ENCODE assay signal across 1 cellular context in the genomic region with DNA sequence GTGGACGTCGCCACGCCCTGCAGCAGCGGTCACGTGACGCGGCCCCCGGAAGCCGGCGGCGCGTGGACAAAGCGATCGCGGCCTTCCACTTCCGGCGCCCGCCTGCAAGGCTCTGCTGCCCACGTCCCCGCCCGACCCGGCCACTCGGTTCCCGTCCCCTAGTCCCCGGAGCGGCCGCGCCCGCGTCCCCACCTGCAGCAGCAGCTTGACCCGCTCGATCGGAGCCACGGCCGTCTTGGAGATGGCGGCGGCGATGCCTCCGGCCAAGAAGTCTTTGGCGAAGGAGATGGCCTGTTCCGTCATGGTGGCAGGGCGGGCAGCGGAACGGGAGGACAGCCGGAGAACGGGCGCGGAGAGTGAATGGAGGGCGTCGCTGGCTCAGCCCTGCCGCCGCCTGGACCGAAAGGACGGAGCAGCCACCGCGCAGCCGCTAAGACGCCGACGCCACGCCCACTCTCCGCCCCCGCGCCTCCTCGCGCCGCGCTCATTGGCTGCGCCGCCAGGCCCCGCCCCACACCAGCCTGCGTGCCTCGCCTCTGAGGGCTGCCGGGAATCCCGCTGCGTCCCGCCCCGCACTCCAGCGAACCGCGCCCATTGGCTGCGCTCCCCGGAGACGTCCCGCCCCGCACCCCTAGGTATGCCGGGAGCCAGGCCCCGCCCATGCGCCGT.
TF ChIP-seq lines count a peak whose summit lies in the region.

A gene (minus strand): TSS at position 407 of the 669 bp plus-strand sequence. CDS start 104 bp downstream, at position 303.

TF ChIP-seq in K562, 482 proteins besides CTCF, POLR2A, EP300 and RAD21 (continued from another document and continues in another):
- TF ChIP-seq, protein P1, sequence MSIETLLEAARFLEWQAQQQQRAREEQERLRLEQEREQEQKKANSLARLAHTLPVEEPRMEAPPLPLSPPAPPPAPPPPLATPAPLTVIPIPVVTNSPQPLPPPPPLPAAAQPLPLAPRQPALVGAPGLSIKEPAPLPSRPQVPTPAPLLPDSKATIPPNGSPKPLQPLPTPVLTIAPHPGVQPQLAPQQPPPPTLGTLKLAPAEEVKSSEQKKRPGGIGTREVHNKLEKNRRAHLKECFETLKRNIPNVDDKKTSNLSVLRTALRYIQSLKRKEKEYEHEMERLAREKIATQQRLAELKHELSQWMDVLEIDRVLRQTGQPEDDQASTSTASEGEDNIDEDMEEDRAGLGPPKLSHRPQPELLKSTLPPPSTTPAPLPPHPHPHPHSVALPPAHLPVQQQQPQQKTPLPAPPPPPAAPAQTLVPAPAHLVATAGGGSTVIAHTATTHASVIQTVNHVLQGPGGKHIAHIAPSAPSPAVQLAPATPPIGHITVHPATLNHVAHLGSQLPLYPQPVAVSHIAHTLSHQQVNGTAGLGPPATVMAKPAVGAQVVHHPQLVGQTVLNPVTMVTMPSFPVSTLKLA (conservative IDR thresholded peaks at IDR 0.05) = peak; percentile 89 to 95
- TF ChIP-seq FOXP1 (CRISPR knock-in tag; IDR thresholded peaks at IDR 0.05) (no peak), ZNF224 (CRISPR knock-in tag; IDR thresholded peaks at IDR 0.05) (no peak), GABPB2 (CRISPR knock-in tag; conservative IDR thresholded peaks at IDR 0.05) (no peak), ZNF146 (CRISPR knock-in tag; IDR thresholded peaks at IDR 0.05; ENCODE audit: unreplicated experiment) (no peak), ZNF239 (CRISPR knock-in tag; IDR thresholded peaks at IDR 0.05) (no peak), HCFC1 (IDR thresholded peaks at IDR 0.05; ENCODE audit: low read depth, low read length) (peak; percentile 34; the same call in 1 of the 2 replicates), NCOA4 (IDR thresholded peaks at IDR 0.05; ENCODE audit: partially characterized antibody) (no peak), KLF10 (CRISPR knock-in tag; IDR thresholded peaks at IDR 0.05) (no peak), ZC3H8 (IDR thresholded peaks at IDR 0.05) (no peak), NFYB (IDR thresholded peaks at IDR 0.05; ENCODE audit: extremely low read depth, insufficient read length) (peak; percentile 62), ZNF584 (CRISPR knock-in tag; IDR thresholded peaks at IDR 0.05; ENCODE audit: low read depth) (no peak), BRD4 (IDR thresholded peaks at IDR 0.05) (peak; percentile 53; the same call in 1 of the 2 replicates), RFX1 (IDR thresholded peaks at IDR 0.05) (no peak), THRAP3 (IDR thresholded peaks at IDR 0.05; ENCODE audit: borderline replicate concordance) (no peak), ZNF431 (CRISPR knock-in tag; IDR thresholded peaks at IDR 0.05) (no peak), PHB (CRISPR knock-in tag; IDR thresholded peaks at IDR 0.05) (no peak), ZNF583 (CRISPR knock-in tag; IDR thresholded peaks at IDR 0.05) (peak; percentile 57; the same call in 1 of the 2 replicates), WHSC1 (IDR thresholded peaks at IDR 0.05; ENCODE audit: low read length) (no peak), RBM34 (IDR thresholded peaks at IDR 0.05; ENCODE audit: borderline replicate concordance, insufficient read depth, low read length) (no peak), KDM4B (IDR thresholded peaks at IDR 0.05; ENCODE audit: borderline replicate concordance in 2 of 2, low read depth in 1 of 2) (0 out of 4 replicates have a peak, but pooled peaks of 1 of the 2 experiments have one; percentile 32), TCF3 (CRISPR knock-in tag; IDR thresholded peaks at IDR 0.05) (peak; percentile 9; the same call in 1 of the 2 replicates), ARNT (IDR thresholded peaks at IDR 0.05) (no peak), EP400 (IDR thresholded peaks at IDR 0.05) (peak; percentile 93; the same call in 1 of the 2 replicates), POLR2H (tag; IDR thresholded peaks at IDR 0.05; ENCODE audit: low read depth) (peak; percentile 74), CXXC5 (CRISPR knock-in tag; IDR thresholded peaks at IDR 0.05) (peak; percentile 28), ESRRB (CRISPR knock-in tag; IDR thresholded peaks at IDR 0.05; ENCODE audit: borderline replicate concordance) (no peak), POLR2AphosphoS5 (IDR thresholded peaks at IDR 0.05; ENCODE audit: control insufficient read depth, insufficient read depth, low read depth, low read length) (peak; percentile 61; the same call in 1 of the 2 replicates), CBX2 (IDR thresholded peaks at IDR 0.05; ENCODE audit: insufficient read depth, low read length, poor library complexity, severe bottlenecking) (no peak), NONO (IDR thresholded peaks at IDR 0.05; ENCODE audit: low read depth in 2 of 2, low read length in 1 of 2) (peak in 1 of 2 experiments; percentile 56; a peak in 1 of 4 replicates), ZNF143 (CRISPR knock-in tag; IDR thresholded peaks at IDR 0.05) (peak; percentile 72; the same call in 1 of the 2 replicates), NUFIP1 (IDR thresholded peaks at IDR 0.05; ENCODE audit: partially characterized antibody) (no peak), GATAD2B (IDR thresholded peaks at IDR 0.05; ENCODE audit: borderline replicate concordance) (no peak), CHCHD3 (CRISPR knock-in tag; IDR thresholded peaks at IDR 0.05) (no peak), SIX5 (IDR thresholded peaks at IDR 0.05; ENCODE audit: borderline replicate concordance in 1 of 2, insufficient read depth in 1 of 2, low read depth in 1 of 2, low read length in 2 of 2) (no peak), ZNF766 (CRISPR knock-in tag; conservative IDR thresholded peaks at IDR 0.05) (no peak; the same call in 1 of the 2 replicates), BRCA1 (IDR thresholded peaks at IDR 0.05) (no peak), BRCA1 (CRISPR knock-in tag; IDR thresholded peaks at IDR 0.05) (no peak), SETDB1 (IDR thresholded peaks at IDR 0.05; ENCODE audit: low read length) (no peak), HNRNPH1 (optimal IDR thresholded peaks at IDR 0.05; ENCODE audit: low read depth, low read length) (no peak)
- TF ChIP-seq, protein P2, sequence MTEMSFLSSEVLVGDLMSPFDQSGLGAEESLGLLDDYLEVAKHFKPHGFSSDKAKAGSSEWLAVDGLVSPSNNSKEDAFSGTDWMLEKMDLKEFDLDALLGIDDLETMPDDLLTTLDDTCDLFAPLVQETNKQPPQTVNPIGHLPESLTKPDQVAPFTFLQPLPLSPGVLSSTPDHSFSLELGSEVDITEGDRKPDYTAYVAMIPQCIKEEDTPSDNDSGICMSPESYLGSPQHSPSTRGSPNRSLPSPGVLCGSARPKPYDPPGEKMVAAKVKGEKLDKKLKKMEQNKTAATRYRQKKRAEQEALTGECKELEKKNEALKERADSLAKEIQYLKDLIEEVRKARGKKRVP (CRISPR knock-in tag; IDR thresholded peaks at IDR 0.05) = no peak
- TF ChIP-seq, protein P3, sequence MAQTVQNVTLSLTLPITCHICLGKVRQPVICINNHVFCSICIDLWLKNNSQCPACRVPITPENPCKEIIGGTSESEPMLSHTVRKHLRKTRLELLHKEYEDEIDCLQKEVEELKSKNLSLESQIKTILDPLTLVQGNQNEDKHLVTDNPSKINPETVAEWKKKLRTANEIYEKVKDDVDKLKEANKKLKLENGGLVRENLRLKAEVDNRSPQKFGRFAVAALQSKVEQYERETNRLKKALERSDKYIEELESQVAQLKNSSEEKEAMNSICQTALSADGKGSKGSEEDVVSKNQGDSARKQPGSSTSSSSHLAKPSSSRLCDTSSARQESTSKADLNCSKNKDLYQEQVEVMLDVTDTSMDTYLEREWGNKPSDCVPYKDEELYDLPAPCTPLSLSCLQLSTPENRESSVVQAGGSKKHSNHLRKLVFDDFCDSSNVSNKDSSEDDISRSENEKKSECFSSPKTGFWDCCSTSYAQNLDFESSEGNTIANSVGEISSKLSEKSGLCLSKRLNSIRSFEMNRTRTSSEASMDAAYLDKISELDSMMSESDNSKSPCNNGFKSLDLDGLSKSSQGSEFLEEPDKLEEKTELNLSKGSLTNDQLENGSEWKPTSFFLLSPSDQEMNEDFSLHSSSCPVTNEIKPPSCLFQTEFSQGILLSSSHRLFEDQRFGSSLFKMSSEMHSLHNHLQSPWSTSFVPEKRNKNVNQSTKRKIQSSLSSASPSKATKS (CRISPR knock-in tag; IDR thresholded peaks at IDR 0.05) = no peak
- TF ChIP-seq, protein P4, sequence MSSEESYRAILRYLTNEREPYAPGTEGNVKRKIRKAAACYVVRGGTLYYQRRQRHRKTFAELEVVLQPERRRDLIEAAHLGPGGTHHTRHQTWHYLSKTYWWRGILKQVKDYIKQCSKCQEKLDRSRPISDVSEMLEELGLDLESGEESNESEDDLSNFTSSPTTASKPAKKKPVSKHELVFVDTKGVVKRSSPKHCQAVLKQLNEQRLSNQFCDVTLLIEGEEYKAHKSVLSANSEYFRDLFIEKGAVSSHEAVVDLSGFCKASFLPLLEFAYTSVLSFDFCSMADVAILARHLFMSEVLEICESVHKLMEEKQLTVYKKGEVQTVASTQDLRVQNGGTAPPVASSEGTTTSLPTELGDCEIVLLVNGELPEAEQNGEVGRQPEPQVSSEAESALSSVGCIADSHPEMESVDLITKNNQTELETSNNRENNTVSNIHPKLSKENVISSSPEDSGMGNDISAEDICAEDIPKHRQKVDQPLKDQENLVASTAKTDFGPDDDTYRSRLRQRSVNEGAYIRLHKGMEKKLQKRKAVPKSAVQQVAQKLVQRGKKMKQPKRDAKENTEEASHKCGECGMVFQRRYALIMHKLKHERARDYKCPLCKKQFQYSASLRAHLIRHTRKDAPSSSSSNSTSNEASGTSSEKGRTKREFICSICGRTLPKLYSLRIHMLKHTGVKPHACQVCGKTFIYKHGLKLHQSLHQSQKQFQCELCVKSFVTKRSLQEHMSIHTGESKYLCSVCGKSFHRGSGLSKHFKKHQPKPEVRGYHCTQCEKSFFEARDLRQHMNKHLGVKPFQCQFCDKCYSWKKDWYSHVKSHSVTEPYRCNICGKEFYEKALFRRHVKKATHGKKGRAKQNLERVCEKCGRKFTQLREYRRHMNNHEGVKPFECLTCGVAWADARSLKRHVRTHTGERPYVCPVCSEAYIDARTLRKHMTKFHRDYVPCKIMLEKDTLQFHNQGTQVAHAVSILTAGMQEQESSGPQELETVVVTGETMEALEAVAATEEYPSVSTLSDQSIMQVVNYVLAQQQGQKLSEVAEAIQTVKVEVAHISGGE (CRISPR knock-in tag; IDR thresholded peaks at IDR 0.05) = peak in 2 of 3 experiments; percentile 37 to 71; a peak in 2 of 6 replicates
- TF ChIP-seq, protein P5, sequence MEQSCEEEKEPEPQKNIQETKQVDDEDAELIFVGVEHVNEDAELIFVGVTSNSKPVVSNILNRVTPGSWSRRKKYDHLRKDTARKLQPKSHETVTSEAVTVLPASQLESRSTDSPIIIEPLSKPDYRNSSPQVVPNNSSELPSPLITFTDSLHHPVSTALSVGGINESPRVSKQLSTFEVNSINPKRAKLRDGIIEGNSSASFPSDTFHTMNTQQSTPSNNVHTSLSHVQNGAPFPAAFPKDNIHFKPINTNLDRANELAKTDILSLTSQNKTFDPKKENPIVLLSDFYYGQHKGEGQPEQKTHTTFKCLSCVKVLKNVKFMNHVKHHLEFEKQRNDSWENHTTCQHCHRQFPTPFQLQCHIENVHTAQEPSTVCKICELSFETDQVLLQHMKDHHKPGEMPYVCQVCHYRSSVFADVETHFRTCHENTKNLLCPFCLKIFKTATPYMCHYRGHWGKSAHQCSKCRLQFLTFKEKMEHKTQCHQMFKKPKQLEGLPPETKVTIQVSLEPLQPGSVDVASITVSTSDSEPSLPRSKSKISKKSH (CRISPR knock-in tag; IDR thresholded peaks at IDR 0.05) = no peak
- TF ChIP-seq, protein P6, sequence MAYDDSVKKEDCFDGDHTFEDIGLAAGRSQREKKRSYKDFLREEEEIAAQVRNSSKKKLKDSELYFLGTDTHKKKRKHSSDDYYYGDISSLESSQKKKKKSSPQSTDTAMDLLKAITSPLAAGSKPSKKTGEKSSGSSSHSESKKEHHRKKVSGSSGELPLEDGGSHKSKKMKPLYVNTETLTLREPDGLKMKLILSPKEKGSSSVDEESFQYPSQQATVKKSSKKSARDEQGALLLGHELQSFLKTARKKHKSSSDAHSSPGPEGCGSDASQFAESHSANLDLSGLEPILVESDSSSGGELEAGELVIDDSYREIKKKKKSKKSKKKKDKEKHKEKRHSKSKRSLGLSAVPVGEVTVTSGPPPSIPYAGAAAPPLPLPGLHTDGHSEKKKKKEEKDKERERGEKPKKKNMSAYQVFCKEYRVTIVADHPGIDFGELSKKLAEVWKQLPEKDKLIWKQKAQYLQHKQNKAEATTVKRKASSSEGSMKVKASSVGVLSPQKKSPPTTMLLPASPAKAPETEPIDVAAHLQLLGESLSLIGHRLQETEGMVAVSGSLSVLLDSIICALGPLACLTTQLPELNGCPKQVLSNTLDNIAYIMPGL (CRISPR knock-in tag; IDR thresholded peaks at IDR 0.05) = no peak
- TF ChIP-seq, protein P7, sequence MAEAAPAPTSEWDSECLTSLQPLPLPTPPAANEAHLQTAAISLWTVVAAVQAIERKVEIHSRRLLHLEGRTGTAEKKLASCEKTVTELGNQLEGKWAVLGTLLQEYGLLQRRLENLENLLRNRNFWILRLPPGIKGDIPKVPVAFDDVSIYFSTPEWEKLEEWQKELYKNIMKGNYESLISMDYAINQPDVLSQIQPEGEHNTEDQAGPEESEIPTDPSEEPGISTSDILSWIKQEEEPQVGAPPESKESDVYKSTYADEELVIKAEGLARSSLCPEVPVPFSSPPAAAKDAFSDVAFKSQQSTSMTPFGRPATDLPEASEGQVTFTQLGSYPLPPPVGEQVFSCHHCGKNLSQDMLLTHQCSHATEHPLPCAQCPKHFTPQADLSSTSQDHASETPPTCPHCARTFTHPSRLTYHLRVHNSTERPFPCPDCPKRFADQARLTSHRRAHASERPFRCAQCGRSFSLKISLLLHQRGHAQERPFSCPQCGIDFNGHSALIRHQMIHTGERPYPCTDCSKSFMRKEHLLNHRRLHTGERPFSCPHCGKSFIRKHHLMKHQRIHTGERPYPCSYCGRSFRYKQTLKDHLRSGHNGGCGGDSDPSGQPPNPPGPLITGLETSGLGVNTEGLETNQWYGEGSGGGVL (CRISPR knock-in tag; IDR thresholded peaks at IDR 0.05) = no peak
- TF ChIP-seq, protein P8, sequence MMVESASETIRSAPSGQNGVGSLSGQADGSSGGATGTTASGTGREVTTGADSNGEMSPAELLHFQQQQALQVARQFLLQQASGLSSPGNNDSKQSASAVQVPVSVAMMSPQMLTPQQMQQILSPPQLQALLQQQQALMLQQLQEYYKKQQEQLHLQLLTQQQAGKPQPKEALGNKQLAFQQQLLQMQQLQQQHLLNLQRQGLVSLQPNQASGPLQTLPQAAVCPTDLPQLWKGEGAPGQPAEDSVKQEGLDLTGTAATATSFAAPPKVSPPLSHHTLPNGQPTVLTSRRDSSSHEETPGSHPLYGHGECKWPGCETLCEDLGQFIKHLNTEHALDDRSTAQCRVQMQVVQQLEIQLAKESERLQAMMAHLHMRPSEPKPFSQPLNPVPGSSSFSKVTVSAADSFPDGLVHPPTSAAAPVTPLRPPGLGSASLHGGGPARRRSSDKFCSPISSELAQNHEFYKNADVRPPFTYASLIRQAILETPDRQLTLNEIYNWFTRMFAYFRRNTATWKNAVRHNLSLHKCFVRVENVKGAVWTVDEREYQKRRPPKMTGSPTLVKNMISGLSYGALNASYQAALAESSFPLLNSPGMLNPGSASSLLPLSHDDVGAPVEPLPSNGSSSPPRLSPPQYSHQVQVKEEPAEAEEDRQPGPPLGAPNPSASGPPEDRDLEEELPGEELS (CRISPR knock-in tag; IDR thresholded peaks at IDR 0.05; ENCODE audit: borderline replicate concordance) = no peak
- TF ChIP-seq, protein P9, sequence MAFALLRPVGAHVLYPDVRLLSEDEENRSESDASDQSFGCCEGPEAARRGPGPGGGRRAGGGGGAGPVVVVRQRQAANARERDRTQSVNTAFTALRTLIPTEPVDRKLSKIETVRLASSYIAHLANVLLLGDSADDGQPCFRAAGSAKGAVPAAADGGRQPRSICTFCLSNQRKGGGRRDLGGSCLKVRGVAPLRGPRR (CRISPR knock-in tag; IDR thresholded peaks at IDR 0.05) = no peak
